ENCODE assay signal across 27 cellular contexts in the genomic region with DNA sequence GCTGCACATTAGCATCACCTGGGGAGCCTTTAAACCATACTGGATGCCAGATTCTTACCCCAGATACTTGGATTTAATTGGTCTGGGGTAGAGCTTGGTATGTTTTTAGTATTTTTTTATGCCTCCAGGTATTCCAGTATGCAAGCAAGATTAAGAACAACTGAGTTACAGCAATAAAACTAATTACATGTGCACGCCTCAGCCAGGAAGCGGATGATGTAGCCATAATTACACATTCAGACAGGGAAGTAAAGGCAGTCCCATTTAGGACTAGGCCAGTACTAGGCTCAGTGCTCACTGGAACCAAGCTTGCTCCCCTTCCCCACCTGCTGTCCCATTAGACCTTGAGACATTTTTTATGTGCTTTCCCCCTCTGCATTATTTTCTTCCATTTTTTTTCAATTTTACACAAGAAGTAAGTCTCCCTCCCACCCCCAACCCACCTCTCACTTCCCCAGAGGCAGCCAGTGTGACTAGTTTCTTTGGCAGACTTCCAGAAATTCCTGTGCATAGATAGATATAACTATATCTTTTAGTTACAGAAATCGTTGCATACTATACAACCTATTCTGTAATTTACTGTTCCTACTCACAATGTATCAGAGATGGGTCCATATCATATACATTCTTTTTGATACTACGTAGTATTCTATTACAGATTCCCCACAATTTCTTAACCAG. TPM values are rescaled to one million over a fixed set of nuclear protein-coding genes. Genes with fewer than 3 reads are reported as not detected.
A peak's percentile ranks its signal among the peaks of the same experiment; 100 is the strongest.
DNase-seq lines count a peak whose midpoint lies in the region; ATAC-seq and TF ChIP-seq lines count a peak whose summit lies in the region.
"Had no signal": no experiment of that assay in that cellular context is flagged by ENCODE, and none has a peak within 500 bp of the region (broad histone marks: within the 10 kb centered on the region; RNA-seq: fewer than 3 reads in every experiment).

No MANE protein-coding gene starts in this region.

- no peak overlapping the region for H3K4me3 Mint-ChIP-seq in stimulated activated memory B cell treated with anti-CD40 and anti-IgM and Interleukin-4, amounts not matched to agents 10 μg/mL and 1 μg/mL and 100 μg/mL, for 72 hours
- H3K4me3 Mint-ChIP-seq: activated CD8-positive, alpha-beta T cell treated with anti-CD3 and anti-CD28 coated beads, Interleukin-2, amount 10 ng/mL, durations not matched to agents 7 days and 5 days; neural progenitor cell; stimulated activated naive CD8-positive, alpha-beta T cell treated with anti-CD3 and anti-CD28 coated beads, Interleukin-15, Interleukin-2, amounts not matched to agents 100 ng/mL and 50 ng/mL, for 24 hours; T-helper 17 cell had no signal

- no peak overlapping the region for H3K4me3 ChIP-seq in epithelial cell of esophagus (ENCODE audit: low read length)
- H3K4me3 ChIP-seq: adrenal gland, esophagus squamous epithelium, neural progenitor cell, prostate gland, smooth muscle cell had no signal

- no peak for ATAC-seq in GM18517 (IDR thresholded peaks at IDR 0.05; ENCODE audit: unreplicated experiment)
- no peak for ATAC-seq in stimulated activated memory B cell treated with anti-CD40 and anti-IgM and Interleukin-4, amounts not matched to agents 10 μg/mL and 1 μg/mL and 100 μg/mL, for 72 hours
- ATAC-seq: activated CD4-positive, CD25-positive, alpha-beta regulatory T cell treated with anti-CD3 and anti-CD28 coated beads, Interleukin-2, amount 50 U/mL, for 24 hours; activated CD8-positive, alpha-beta T cell treated with anti-CD3 and anti-CD28 coated beads, Interleukin-2, amount 10 ng/mL, durations not matched to agents 7 days and 5 days; left cardiac atrium; T-helper 17 cell had no signal

- H3K27me3 Mint-ChIP-seq in stimulated activated memory B cell treated with anti-CD40 and anti-IgM and Interleukin-4, amounts not matched to agents 10 μg/mL and 1 μg/mL and 100 μg/mL, for 72 hours = peaks cover 78% of the 10 kb centered on the region

- H3K9me3 Mint-ChIP-seq in stimulated activated memory B cell treated with anti-CD40 and anti-IgM and Interleukin-4, amounts not matched to agents 10 μg/mL and 1 μg/mL and 100 μg/mL, for 72 hours = no peaks in the 10 kb centered on the region
- H3K9me3 Mint-ChIP-seq: neural progenitor cell; stimulated activated naive CD8-positive, alpha-beta T cell treated with anti-CD3 and anti-CD28 coated beads, Interleukin-15, Interleukin-2, amounts not matched to agents 100 ng/mL and 50 ng/mL, for 24 hours had no signal

- TF ChIP-seq CTCF in epithelial cell of esophagus (IDR thresholded peaks at IDR 0.05; ENCODE audit: insufficient read depth, low read depth, low read length, missing control alignments) = no peak

- H3K36me3 Mint-ChIP-seq in stimulated activated memory B cell treated with anti-CD40 and anti-IgM and Interleukin-4, amounts not matched to agents 10 μg/mL and 1 μg/mL and 100 μg/mL, for 72 hours = no peaks in the 10 kb centered on the region
- H3K36me3 Mint-ChIP-seq: neural progenitor cell had no signal

- no peaks in the 10 kb centered on the region for H3K4me1 Mint-ChIP-seq in stimulated activated memory B cell treated with anti-CD40 and anti-IgM and Interleukin-4, amounts not matched to agents 10 μg/mL and 1 μg/mL and 100 μg/mL, for 72 hours

- peak; percentile 2 for DNase-seq in DMS 273 (lab: John Stamatoyannopoulos, UW; ENCODE audit: unreplicated experiment)
- DNase-seq in DMS 273 treated with DMSO at 0.1 percent for 48 hours (lab: John Stamatoyannopoulos, UW) = no peak
- peak; percentile 59 for DNase-seq in OCI-M1 (lab: John Stamatoyannopoulos, UW)
- peak; percentile 52 for DNase-seq in epithelial cell of esophagus (ENCODE audit: low read depth)
- DNase-seq in renal cortical epithelial cell (ENCODE audit: low read depth) = peak; percentile 33
- DNase-seq in caudate nucleus (lab: John Stamatoyannopoulos, UW) = no peak
- DNase-seq: activated CD8-positive, alpha-beta T cell treated with anti-CD3 and anti-CD28 coated beads, Interleukin-2, amount 10 ng/mL, durations not matched to agents 7 days and 5 days; activated T-cell treated with anti-CD3 and anti-CD28 coated beads, Interleukin-2, amount 50 U/mL, for 1 hour; adrenal gland; Caco-2; central memory CD4-positive, alpha-beta T cell; esophagus squamous epithelium; HCEC 1CT; left cardiac atrium; NCI-H2107; NCI-H524 treated with DMSO at 0.1 percent for 48 hours; Right ventricle myocardium superior; stimulated activated CD4-positive, alpha-beta T cell treated with anti-CD3 and anti-CD28 coated beads, Interleukin-2, amount 100 ng/mL, for 48 hours; T-helper 17 cell had no signal

- no peak overlapping the region for H3K27ac Mint-ChIP-seq in stimulated activated memory B cell treated with anti-CD40 and anti-IgM and Interleukin-4, amounts not matched to agents 10 μg/mL and 1 μg/mL and 100 μg/mL, for 72 hours
- H3K27ac Mint-ChIP-seq: activated CD8-positive, alpha-beta T cell treated with anti-CD3 and anti-CD28 coated beads, Interleukin-2, amount 10 ng/mL, durations not matched to agents 7 days and 5 days; neural progenitor cell; stimulated activated naive CD8-positive, alpha-beta T cell treated with anti-CD3 and anti-CD28 coated beads, Interleukin-15, Interleukin-2, amounts not matched to agents 100 ng/mL and 50 ng/mL, for 24 hours; T-helper 17 cell had no signal

- no peak overlapping the region for H3K27ac ChIP-seq in caudate nucleus (ENCODE audit: low read depth, low read length)
- H3K27ac ChIP-seq: 22Rv1, adrenal gland, esophagus squamous epithelium, neural progenitor cell, prostate gland had no signal

RNA-seq across cellular contexts. Expression of gene GNAQ, which starts 7.1 kb away (rescaled TPM):
- 41.7 and 65.6 TPM in 2 replicates for total RNA-seq in renal cortical epithelial cell

Comparison
In these comparisons a context has a peak if more than half of its experiments do, and no peak if none do; other contexts are left out.
1. DNase-seq: peak in DMS 273 (single experiment), OCI-M1 (single experiment), epithelial cell of esophagus (single experiment) and renal cortical epithelial cell (single experiment); none in DMS 273 treated with DMSO at 0.1 percent for 48 hours (single experiment) and caudate nucleus (0 of 61).